In the genomic region with DNA sequence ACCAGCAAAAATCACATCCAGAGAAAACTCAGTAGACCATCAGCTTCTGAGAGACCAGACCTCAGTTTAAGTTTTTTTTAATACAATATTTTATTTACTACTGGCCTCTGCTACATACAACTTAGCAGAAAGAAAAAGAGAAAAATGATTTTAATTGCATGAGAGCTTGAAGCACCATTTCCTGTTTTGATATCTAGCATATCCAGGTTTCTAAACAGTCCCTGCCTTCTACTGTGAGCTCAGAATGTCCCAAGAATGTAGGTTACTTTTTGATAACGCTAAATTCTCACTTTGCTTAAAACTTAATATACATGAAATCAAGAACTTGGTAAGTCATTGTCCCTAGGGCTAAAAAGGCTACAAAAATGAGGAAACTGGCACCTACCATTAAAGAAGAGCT, we compare ENCODE assay signal across 15 cellular contexts. TPM values are rescaled to one million over a fixed set of nuclear protein-coding genes. Genes with fewer than 3 reads are reported as not detected.
A peak's percentile ranks its signal among the peaks of the same experiment; 100 is the strongest.
DNase-seq lines count a peak whose midpoint lies in the region; ATAC-seq and TF ChIP-seq lines count a peak whose summit lies in the region.
"Had no signal": no experiment of that assay in that cellular context is flagged by ENCODE, and none has a peak within 500 bp of the region (broad histone marks: within the 10 kb centered on the region; RNA-seq: fewer than 3 reads in every experiment).

No MANE protein-coding gene starts in this region.

- in situ Hi-C loops in GM13976 (cut with MboI; ENCODE audit: low sequenced_read_pairs, unreplicated experiment): no loop called here

- H3K27me3 Mint-ChIP-seq in CD4-positive, CD25-positive, alpha-beta regulatory T cell: no peaks in the 10 kb centered on the region
- no peaks in the 10 kb centered on the region for H3K27me3 Mint-ChIP-seq in T-helper 2 cell treated with Interferon-gamma antibody and Interleukin-4, amounts not matched to agents 5 μg/mL and 100 μg/mL, for 36 hours (ENCODE audit: low read depth)
- H3K27me3 Mint-ChIP-seq in effector memory CD8-positive, alpha-beta T cell: no peaks in the 10 kb centered on the region

- no peaks in the 10 kb centered on the region for H3K9me3 ChIP-seq in CD4-positive, CD25-positive, alpha-beta regulatory T cell (ENCODE audit: control insufficient read depth in 2 of 2, low read length in 2 of 2)
- H3K9me3 ChIP-seq: BE2C, right lobe of liver, vagina had no signal

- H3K27ac ChIP-seq in CD4-positive, CD25-positive, alpha-beta regulatory T cell (ENCODE audit: insufficient read depth, low read length, poor library complexity, severe bottlenecking): peak overlapping the region; percentile 62
- H3K27ac ChIP-seq: right lobe of liver, vagina had no signal

- peaks cover 78% of the 10 kb centered on the region for H3K4me1 ChIP-seq in CD4-positive, CD25-positive, alpha-beta regulatory T cell (ENCODE audit: control insufficient read depth, insufficient read depth, low read length, poor library complexity, severe bottlenecking)
- H3K4me1 ChIP-seq: BE2C, right lobe of liver had no signal

- TF ChIP-seq CTCF in GM13976 (IDR thresholded peaks at IDR 0.05; ENCODE audit: borderline replicate concordance, control extremely low read depth, extremely low read depth, insufficient read depth, missing control alignments): no peak

- DNase-seq in CD4-positive, CD25-positive, alpha-beta regulatory T cell: peak in 2 of 3 donors; percentile 22 to 51
- no peak for DNase-seq in T-helper 2 cell treated with Interferon-gamma antibody and Interleukin-4, amounts not matched to agents 5 μg/mL and 100 μg/mL, for 36 hours (ENCODE audit: low spot score)
- DNase-seq in effector memory CD8-positive, alpha-beta T cell: no peak
- DNase-seq in UCSD-AML1 (lab: John Stamatoyannopoulos, UW; ENCODE audit: unreplicated experiment) (no peak), GM13976 (ENCODE audit: low spot score) (no peak), glomerular visceral epithelial cell (ENCODE audit: extremely low spot score) (no peak)
- DNase-seq: anterior cingulate cortex; BE2C; cortex of kidney; NCI-H1417 treated with DMSO at 0.1 percent for 48 hours; right lobe of liver; stimulated activated CD4-positive, alpha-beta T cell treated with anti-CD3 and anti-CD28 coated beads, Interleukin-4, amount 100 ng/mL, for 24 hours had no signal

- H3K9me3 Mint-ChIP-seq in CD4-positive, CD25-positive, alpha-beta regulatory T cell: peaks cover 0 to 5% (median 0%) of the 10 kb centered on the region in 7 donors
- peaks cover 11% of the 10 kb centered on the region for H3K9me3 Mint-ChIP-seq in T-helper 2 cell treated with Interferon-gamma antibody and Interleukin-4, amounts not matched to agents 5 μg/mL and 100 μg/mL, for 36 hours
- H3K9me3 Mint-ChIP-seq in effector memory CD8-positive, alpha-beta T cell: no peaks in the 10 kb centered on the region

- peak overlapping the region; percentile 84 for H3K4me3 ChIP-seq in CD4-positive, CD25-positive, alpha-beta regulatory T cell (ENCODE audit: low read depth, low read length)
- peak overlapping the region; percentile 31; the same call in 1 of the 2 replicates for H3K4me3 ChIP-seq in GM08714 (ENCODE audit: low read length)
- H3K4me3 ChIP-seq: right lobe of liver, vagina had no signal

- ATAC-seq in CD4-positive, CD25-positive, alpha-beta regulatory T cell (ENCODE audit: low read depth in 2 of 2): peak; percentile 39 to 50
- ATAC-seq in effector memory CD8-positive, alpha-beta T cell (replicated peaks): no peak
- ATAC-seq in esophagus mucosa: no peak
- ATAC-seq: right lobe of liver had no signal

- peaks cover 32 to 94% (median 80%) of the 10 kb centered on the region in 4 donors for H3K4me1 Mint-ChIP-seq in CD4-positive, CD25-positive, alpha-beta regulatory T cell
- H3K4me1 Mint-ChIP-seq in T-helper 2 cell treated with Interferon-gamma antibody and Interleukin-4, amounts not matched to agents 5 μg/mL and 100 μg/mL, for 36 hours (ENCODE audit: low read depth): peaks cover 68% of the 10 kb centered on the region
- peaks cover 59 to 81% of the 10 kb centered on the region in 2 donors for H3K4me1 Mint-ChIP-seq in effector memory CD8-positive, alpha-beta T cell (ENCODE audit: low read depth in 2 of 2)

- H3K27ac Mint-ChIP-seq in CD4-positive, CD25-positive, alpha-beta regulatory T cell: peak overlapping the region; percentile 90 to 94 (median 93)
- peak overlapping the region; percentile 95 for H3K27ac Mint-ChIP-seq in T-helper 2 cell treated with Interferon-gamma antibody and Interleukin-4, amounts not matched to agents 5 μg/mL and 100 μg/mL, for 36 hours
- H3K27ac Mint-ChIP-seq in effector memory CD8-positive, alpha-beta T cell: peak overlapping the region; percentile 22 to 78

- no peaks in the 10 kb centered on the region for H3K36me3 ChIP-seq in CD4-positive, CD25-positive, alpha-beta regulatory T cell (ENCODE audit: control insufficient read depth, insufficient read depth, low read length)
- H3K36me3 ChIP-seq: right lobe of liver, vagina had no signal

- no peaks in the 10 kb centered on the region for H3K27me3 ChIP-seq in CD4-positive, CD25-positive, alpha-beta regulatory T cell (ENCODE audit: control insufficient read depth, insufficient read depth, low read length)
- H3K27me3 ChIP-seq: BE2C, right lobe of liver, vagina had no signal

- H3K36me3 Mint-ChIP-seq in CD4-positive, CD25-positive, alpha-beta regulatory T cell: peaks cover 30% of the 10 kb centered on the region
- peaks cover 46% of the 10 kb centered on the region for H3K36me3 Mint-ChIP-seq in T-helper 2 cell treated with Interferon-gamma antibody and Interleukin-4, amounts not matched to agents 5 μg/mL and 100 μg/mL, for 36 hours (ENCODE audit: low read depth)
- H3K36me3 Mint-ChIP-seq in effector memory CD8-positive, alpha-beta T cell (ENCODE audit: insufficient read depth): peaks cover 8% of the 10 kb centered on the region

- H3K4me3 Mint-ChIP-seq in CD4-positive, CD25-positive, alpha-beta regulatory T cell: peak overlapping the region; percentile 45 to 96 (median 88)
- H3K4me3 Mint-ChIP-seq in T-helper 2 cell treated with Interferon-gamma antibody and Interleukin-4, amounts not matched to agents 5 μg/mL and 100 μg/mL, for 36 hours: peak overlapping the region; percentile 82
- peak overlapping the region; percentile 39 to 47 for H3K4me3 Mint-ChIP-seq in effector memory CD8-positive, alpha-beta T cell

RNA-seq across cellular contexts. Expression of a gene that starts 7.1 kb away (rescaled TPM):
- 98.0 TPM for total RNA-seq in CD4-positive, CD25-positive, alpha-beta regulatory T cell
- 10 to 100 TPM; 56.9 to 83.9 (median 78.3) TPM for polyA plus RNA-seq in CD4-positive, CD25-positive, alpha-beta regulatory T cell
- total RNA-seq in esophagus mucosa: 8.1 TPM

Comparison
In these comparisons a context has a peak if more than half of its experiments do, and no peak if none do; other contexts are left out.
1. ATAC-seq: peak in CD4-positive, CD25-positive, alpha-beta regulatory T cell (2 of 2); none in effector memory CD8-positive, alpha-beta T cell (single experiment) and esophagus mucosa (single experiment).
2. DNase-seq: peak in CD4-positive, CD25-positive, alpha-beta regulatory T cell (2 of 3); none in T-helper 2 cell treated with Interferon-gamma antibody and Interleukin-4, amounts not matched to agents 5 μg/mL and 100 μg/mL, for 36 hours (single experiment), effector memory CD8-positive, alpha-beta T cell (0 of 3), UCSD-AML1 (single experiment), GM13976 (single experiment) and glomerular visceral epithelial cell (single experiment).
3. RNA of a gene that starts 7.1 kb away (total RNA-seq): 98.0 TPM in CD4-positive, CD25-positive, alpha-beta regulatory T cell (single experiment); 8.1 TPM in esophagus mucosa (single experiment); every median in the first group is over 10 times any median in the second.
4. Peak in every context shown above with its lines, with median percentiles within 50 percentile points of each other: H3K27ac Mint-ChIP-seq and H3K4me3 Mint-ChIP-seq.